In genomic region chr2:73000808-73001570, GRCh38 we compare ENCODE assay signal across 1 cellular context.
TF ChIP-seq lines count a peak whose summit lies in the region.

No MANE protein-coding gene starts in this region.

TF ChIP-seq in HepG2, 621 proteins besides CTCF, POLR2A, EP300 and RAD21 (continued from another document and continues in another):
- TF ChIP-seq AKNA (CRISPR knock-in tag; IDR thresholded peaks at IDR 0.05; ENCODE audit: borderline replicate concordance), result no peak
- TF ChIP-seq MXI1 (IDR thresholded peaks at IDR 0.05; ENCODE audit: borderline replicate concordance, low read depth, low read length), result peak; percentile 92; the same call in 2 of the 3 replicates
- TF ChIP-seq HES4 (CRISPR knock-in tag; IDR thresholded peaks at IDR 0.05; ENCODE audit: borderline replicate concordance), result no peak
- TF ChIP-seq TAF15 (IDR thresholded peaks at IDR 0.05; ENCODE audit: low read depth, low read length, poor library complexity, severe bottlenecking), result no peak
- peak; percentile 93 for TF ChIP-seq MEIS2 (CRISPR knock-in tag; IDR thresholded peaks at IDR 0.05)
- peak; percentile 70; the same call in 1 of the 2 replicates for TF ChIP-seq ZSCAN31 (CRISPR knock-in tag; IDR thresholded peaks at IDR 0.05; ENCODE audit: low read depth)
- TF ChIP-seq, protein P1, sequence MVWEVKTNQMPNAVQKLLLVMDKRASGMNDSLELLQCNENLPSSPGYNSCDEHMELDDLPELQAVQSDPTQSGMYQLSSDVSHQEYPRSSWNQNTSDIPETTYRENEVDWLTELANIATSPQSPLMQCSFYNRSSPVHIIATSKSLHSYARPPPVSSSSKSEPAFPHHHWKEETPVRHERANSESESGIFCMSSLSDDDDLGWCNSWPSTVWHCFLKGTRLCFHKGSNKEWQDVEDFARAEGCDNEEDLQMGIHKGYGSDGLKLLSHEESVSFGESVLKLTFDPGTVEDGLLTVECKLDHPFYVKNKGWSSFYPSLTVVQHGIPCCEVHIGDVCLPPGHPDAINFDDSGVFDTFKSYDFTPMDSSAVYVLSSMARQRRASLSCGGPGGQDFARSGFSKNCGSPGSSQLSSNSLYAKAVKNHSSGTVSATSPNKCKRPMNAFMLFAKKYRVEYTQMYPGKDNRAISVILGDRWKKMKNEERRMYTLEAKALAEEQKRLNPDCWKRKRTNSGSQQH (CRISPR knock-in tag; IDR thresholded peaks at IDR 0.05; ENCODE audit: low read depth), result peak; percentile 93
- no peak for TF ChIP-seq KMT2B (CRISPR knock-in tag; IDR thresholded peaks at IDR 0.05)
- no peak for TF ChIP-seq FOXK2 (IDR thresholded peaks at IDR 0.05)
- no peak for TF ChIP-seq ZNF562 (CRISPR knock-in tag; IDR thresholded peaks at IDR 0.05; ENCODE audit: borderline replicate concordance)
- TF ChIP-seq EEA1 (CRISPR knock-in tag; IDR thresholded peaks at IDR 0.05; ENCODE audit: borderline replicate concordance), result no peak
- TF ChIP-seq ATF7-NPFF (CRISPR knock-in tag; IDR thresholded peaks at IDR 0.05; ENCODE audit: low read depth), result peak; percentile 74
- TF ChIP-seq, protein P2, sequence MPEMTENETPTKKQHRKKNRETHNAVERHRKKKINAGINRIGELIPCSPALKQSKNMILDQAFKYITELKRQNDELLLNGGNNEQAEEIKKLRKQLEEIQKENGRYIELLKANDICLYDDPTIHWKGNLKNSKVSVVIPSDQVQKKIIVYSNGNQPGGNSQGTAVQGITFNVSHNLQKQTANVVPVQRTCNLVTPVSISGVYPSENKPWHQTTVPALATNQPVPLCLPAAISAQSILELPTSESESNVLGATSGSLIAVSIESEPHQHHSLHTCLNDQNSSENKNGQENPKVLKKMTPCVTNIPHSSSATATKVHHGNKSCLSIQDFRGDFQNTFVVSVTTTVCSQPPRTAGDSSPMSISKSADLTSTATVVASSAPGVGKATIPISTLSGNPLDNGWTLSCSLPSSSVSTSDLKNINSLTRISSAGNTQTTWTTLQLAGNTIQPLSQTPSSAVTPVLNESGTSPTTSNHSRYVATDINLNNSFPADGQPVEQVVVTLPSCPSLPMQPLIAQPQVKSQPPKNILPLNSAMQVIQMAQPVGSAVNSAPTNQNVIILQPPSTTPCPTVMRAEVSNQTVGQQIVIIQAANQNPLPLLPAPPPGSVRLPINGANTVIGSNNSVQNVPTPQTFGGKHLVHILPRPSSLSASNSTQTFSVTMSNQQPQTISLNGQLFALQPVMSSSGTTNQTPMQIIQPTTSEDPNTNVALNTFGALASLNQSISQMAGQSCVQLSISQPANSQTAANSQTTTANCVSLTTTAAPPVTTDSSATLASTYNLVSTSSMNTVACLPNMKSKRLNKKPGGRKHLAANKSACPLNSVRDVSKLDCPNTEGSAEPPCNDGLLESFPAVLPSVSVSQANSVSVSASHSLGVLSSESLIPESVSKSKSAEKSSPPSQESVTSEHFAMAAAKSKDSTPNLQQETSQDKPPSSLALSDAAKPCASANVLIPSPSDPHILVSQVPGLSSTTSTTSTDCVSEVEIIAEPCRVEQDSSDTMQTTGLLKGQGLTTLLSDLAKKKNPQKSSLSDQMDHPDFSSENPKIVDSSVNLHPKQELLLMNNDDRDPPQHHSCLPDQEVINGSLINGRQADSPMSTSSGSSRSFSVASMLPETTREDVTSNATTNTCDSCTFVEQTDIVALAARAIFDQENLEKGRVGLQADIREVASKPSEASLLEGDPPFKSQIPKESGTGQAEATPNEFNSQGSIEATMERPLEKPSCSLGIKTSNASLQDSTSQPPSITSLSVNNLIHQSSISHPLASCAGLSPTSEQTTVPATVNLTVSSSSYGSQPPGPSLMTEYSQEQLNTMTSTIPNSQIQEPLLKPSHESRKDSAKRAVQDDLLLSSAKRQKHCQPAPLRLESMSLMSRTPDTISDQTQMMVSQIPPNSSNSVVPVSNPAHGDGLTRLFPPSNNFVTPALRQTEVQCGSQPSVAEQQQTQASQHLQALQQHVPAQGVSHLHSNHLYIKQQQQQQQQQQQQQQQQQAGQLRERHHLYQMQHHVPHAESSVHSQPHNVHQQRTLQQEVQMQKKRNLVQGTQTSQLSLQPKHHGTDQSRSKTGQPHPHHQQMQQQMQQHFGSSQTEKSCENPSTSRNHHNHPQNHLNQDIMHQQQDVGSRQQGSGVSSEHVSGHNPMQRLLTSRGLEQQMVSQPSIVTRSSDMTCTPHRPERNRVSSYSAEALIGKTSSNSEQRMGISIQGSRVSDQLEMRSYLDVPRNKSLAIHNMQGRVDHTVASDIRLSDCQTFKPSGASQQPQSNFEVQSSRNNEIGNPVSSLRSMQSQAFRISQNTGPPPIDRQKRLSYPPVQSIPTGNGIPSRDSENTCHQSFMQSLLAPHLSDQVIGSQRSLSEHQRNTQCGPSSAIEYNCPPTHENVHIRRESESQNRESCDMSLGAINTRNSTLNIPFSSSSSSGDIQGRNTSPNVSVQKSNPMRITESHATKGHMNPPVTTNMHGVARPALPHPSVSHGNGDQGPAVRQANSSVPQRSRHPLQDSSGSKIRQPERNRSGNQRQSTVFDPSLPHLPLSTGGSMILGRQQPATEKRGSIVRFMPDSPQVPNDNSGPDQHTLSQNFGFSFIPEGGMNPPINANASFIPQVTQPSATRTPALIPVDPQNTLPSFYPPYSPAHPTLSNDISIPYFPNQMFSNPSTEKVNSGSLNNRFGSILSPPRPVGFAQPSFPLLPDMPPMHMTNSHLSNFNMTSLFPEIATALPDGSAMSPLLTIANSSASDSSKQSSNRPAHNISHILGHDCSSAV (CRISPR knock-in tag; IDR thresholded peaks at IDR 0.05; ENCODE audit: borderline replicate concordance), result no peak
- no peak for TF ChIP-seq SOX6 (IDR thresholded peaks at IDR 0.05)
- peak; percentile 91 for TF ChIP-seq SOX6 (CRISPR knock-in tag; IDR thresholded peaks at IDR 0.05)
- TF ChIP-seq PRMT3 (CRISPR knock-in tag; IDR thresholded peaks at IDR 0.05; ENCODE audit: borderline replicate concordance, low read depth), result no peak
- TF ChIP-seq ZNF891 (CRISPR knock-in tag; IDR thresholded peaks at IDR 0.05), result no peak
- peak; percentile 87 for TF ChIP-seq TEAD3 (CRISPR knock-in tag; optimal IDR thresholded peaks at IDR 0.05; ENCODE audit: borderline replicate concordance)
- TF ChIP-seq TBX2 (CRISPR knock-in tag; IDR thresholded peaks at IDR 0.05; ENCODE audit: borderline replicate concordance), result peak; percentile 84
- peak; percentile 90 for TF ChIP-seq ZNF281 (CRISPR knock-in tag; IDR thresholded peaks at IDR 0.05; ENCODE audit: borderline replicate concordance)
- TF ChIP-seq KLF9 (CRISPR knock-in tag; IDR thresholded peaks at IDR 0.05; ENCODE audit: low read depth), result no peak
- TF ChIP-seq, protein P3, sequence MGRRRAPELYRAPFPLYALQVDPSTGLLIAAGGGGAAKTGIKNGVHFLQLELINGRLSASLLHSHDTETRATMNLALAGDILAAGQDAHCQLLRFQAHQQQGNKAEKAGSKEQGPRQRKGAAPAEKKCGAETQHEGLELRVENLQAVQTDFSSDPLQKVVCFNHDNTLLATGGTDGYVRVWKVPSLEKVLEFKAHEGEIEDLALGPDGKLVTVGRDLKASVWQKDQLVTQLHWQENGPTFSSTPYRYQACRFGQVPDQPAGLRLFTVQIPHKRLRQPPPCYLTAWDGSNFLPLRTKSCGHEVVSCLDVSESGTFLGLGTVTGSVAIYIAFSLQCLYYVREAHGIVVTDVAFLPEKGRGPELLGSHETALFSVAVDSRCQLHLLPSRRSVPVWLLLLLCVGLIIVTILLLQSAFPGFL (CRISPR knock-in tag; IDR thresholded peaks at IDR 0.05), result no peak
- TF ChIP-seq ZHX2 (IDR thresholded peaks at IDR 0.05; ENCODE audit: low read depth), result 0 out of 2 replicates have a peak, but pooled peaks have one; percentile 29
- TF ChIP-seq ZHX2 (CRISPR knock-in tag; IDR thresholded peaks at IDR 0.05; ENCODE audit: borderline replicate concordance), result no peak
- TF ChIP-seq DMTF1 (CRISPR knock-in tag; IDR thresholded peaks at IDR 0.05), result no peak
